7 cellular contexts compared by ENCODE assay signal in genomic region chr6:24126586-24127192, GRCh38. TPM values are rescaled to one million over a fixed set of nuclear protein-coding genes. Genes with fewer than 3 reads are reported as not detected.
DNase-seq lines count a peak whose midpoint lies in the region; ATAC-seq and TF ChIP-seq lines count a peak whose summit lies in the region.

No MANE protein-coding gene starts in this region.

- ATAC-seq in HG02759 (IDR thresholded peaks at IDR 0.05; ENCODE audit: unreplicated experiment) (peak; percentile 61), HG03045 (IDR thresholded peaks at IDR 0.05; ENCODE audit: unreplicated experiment) (no peak)

- H3K36me3 ChIP-seq in ectodermal cell (ENCODE audit: control insufficient read depth, insufficient read depth, low read length) = no peaks in the 10 kb centered on the region

- 4% methylated on average over 6 of the region's 6 CpGs for WGBS in ectodermal cell, 2 experiments

- no peaks in the 10 kb centered on the region for H3K9me3 ChIP-seq in ectodermal cell (ENCODE audit: control insufficient read depth, low read length)

- DNase-seq in GM12865 (ENCODE audit: low read depth) (peak; percentile 53), midbrain (lab: John Stamatoyannopoulos, UW) (peak; percentile 51), coronary artery (ENCODE audit: low spot score) (no peak)

- TF ChIP-seq CTCF in GM12865 (IDR thresholded peaks at IDR 0.05; ENCODE audit: insufficient read depth, low read depth, low read length, missing control alignments) (no peak), coronary artery (IDR thresholded peaks at IDR 0.05) (no peak)

- no peak overlapping the region for H3K27ac ChIP-seq in ectodermal cell (ENCODE audit: insufficient read depth, low read depth, low read length, poor library complexity, severe bottlenecking)
- no peak overlapping the region for H3K27ac ChIP-seq in coronary artery

- H3K4me1 ChIP-seq in ectodermal cell (ENCODE audit: control insufficient read depth, insufficient read depth, low read length) = peaks cover 8% of the 10 kb centered on the region

- peaks cover 8% of the 10 kb centered on the region for H3K27me3 ChIP-seq in ectodermal cell (ENCODE audit: control insufficient read depth, insufficient read depth, low read length, poor library complexity, severe bottlenecking)

- H3K4me3 ChIP-seq in GM12865 (ENCODE audit: low read depth, low read length) (no peak overlapping the region), ectodermal cell (ENCODE audit: insufficient read depth, low read depth, low read length) (peak overlapping the region; percentile 35), coronary artery (no peak overlapping the region)

TF ChIP-seq in PFSK-1, 5 proteins besides CTCF, POLR2A, EP300 and RAD21:
- TF ChIP-seq TAF1 (IDR thresholded peaks at IDR 0.05; ENCODE audit: borderline replicate concordance, insufficient read depth, low read length) (no peak), REST (IDR thresholded peaks at IDR 0.05; ENCODE audit: insufficient read depth in 1 of 2, low read depth in 2 of 2, low read length in 2 of 2) (peak; percentile 91 to 98)

RNA-seq across cellular contexts. Expression of gene NRSN1, which starts 0.7 kb away (rescaled TPM):
- polyA plus RNA-seq in PFSK-1 (2012; ENCODE audit: insufficient read length, low read depth) = not detected
- 0.37 TPM for polyA plus RNA-seq in ectodermal cell (2013, experiment 1 of 4)
- 0.62 TPM for polyA plus RNA-seq in ectodermal cell (2013, experiment 2 of 4)
- polyA plus RNA-seq in ectodermal cell (2013, experiment 3 of 4) = 0.85 TPM
- polyA plus RNA-seq in ectodermal cell (2013, experiment 4 of 4) = 0.49 TPM
